Comparison of ENCODE assay signal across 16 cellular contexts in genomic region chr11:22208151-22208858, GRCh38. TPM values are rescaled to one million over a fixed set of nuclear protein-coding genes. Genes with fewer than 3 reads are reported as not detected.
"Had no signal": no experiment of that assay in that cellular context is flagged by ENCODE, and none has a peak within 500 bp of the region (broad histone marks: within the 10 kb centered on the region; RNA-seq: fewer than 3 reads in every experiment).

No MANE protein-coding gene starts in this region.

- H3K9me3 ChIP-seq: colonic mucosa, esophagus squamous epithelium, lower lobe of right lung, ovary, right lobe of liver, tibial artery, upper lobe of left lung, vagina had no signal

- DNase-seq: colonic mucosa; dermis blood vessel endothelial cell; esophagus squamous epithelium; foreskin fibroblast; hippocampal formation; lower lobe of right lung; nucleus accumbens; ovary; right lobe of liver; stimulated activated naive CD4-positive, alpha-beta T cell; tibial artery; upper lobe of left lung had no signal

- H3K36me3 ChIP-seq: colonic mucosa, esophagus squamous epithelium, lower lobe of right lung, neural progenitor cell, ovary, right lobe of liver, tibial artery, upper lobe of left lung, vagina had no signal

- H3K27me3 ChIP-seq: colonic mucosa, esophagus squamous epithelium, neural progenitor cell, right lobe of liver, tibial artery, upper lobe of left lung, vagina had no signal

- H3K9ac ChIP-seq: neural progenitor cell had no signal

- H3K4me3 ChIP-seq: colonic mucosa, esophagus squamous epithelium, lower lobe of right lung, neural progenitor cell, ovary, right lobe of liver, tibial artery, upper lobe of left lung, vagina had no signal

- ATAC-seq: left lobe of liver; lower lobe of right lung; natural killer cell treated with Interleukin-12 subunit alpha and Interleukin-12 subunit beta and Interleukin-15 and Interleukin-18, amount 100 ng/mL, for 72 hours; right lobe of liver had no signal

- H3K27ac ChIP-seq: colonic mucosa, esophagus squamous epithelium, lower lobe of right lung, neural progenitor cell, ovary, right lobe of liver, tibial artery, upper lobe of left lung, vagina had no signal

- H3K4me1 ChIP-seq: colonic mucosa, esophagus squamous epithelium, lower lobe of right lung, right lobe of liver, tibial artery, upper lobe of left lung, vagina had no signal

RNA-seq across cellular contexts. Expression of gene ANO5, which starts 15.4 kb away (rescaled TPM):
- total RNA-seq: natural killer cell treated with Interleukin-12 subunit alpha and Interleukin-12 subunit beta and Interleukin-15 and Interleukin-18, amount 100 ng/mL, for 72 hours had no signal
